Comparison of ENCODE assay signal across 1 cellular context in genomic region chr1:153343811-153344717, GRCh38.
TF ChIP-seq lines count a peak whose summit lies in the region.

No MANE protein-coding gene starts in this region.

TF ChIP-seq in GM23338, 12 proteins besides CTCF, POLR2A, EP300 and RAD21 (continued from another document):
- TF ChIP-seq NANOG (IDR thresholded peaks at IDR 0.05; ENCODE audit: borderline replicate concordance) = no peak
- TF ChIP-seq, protein P1, sequence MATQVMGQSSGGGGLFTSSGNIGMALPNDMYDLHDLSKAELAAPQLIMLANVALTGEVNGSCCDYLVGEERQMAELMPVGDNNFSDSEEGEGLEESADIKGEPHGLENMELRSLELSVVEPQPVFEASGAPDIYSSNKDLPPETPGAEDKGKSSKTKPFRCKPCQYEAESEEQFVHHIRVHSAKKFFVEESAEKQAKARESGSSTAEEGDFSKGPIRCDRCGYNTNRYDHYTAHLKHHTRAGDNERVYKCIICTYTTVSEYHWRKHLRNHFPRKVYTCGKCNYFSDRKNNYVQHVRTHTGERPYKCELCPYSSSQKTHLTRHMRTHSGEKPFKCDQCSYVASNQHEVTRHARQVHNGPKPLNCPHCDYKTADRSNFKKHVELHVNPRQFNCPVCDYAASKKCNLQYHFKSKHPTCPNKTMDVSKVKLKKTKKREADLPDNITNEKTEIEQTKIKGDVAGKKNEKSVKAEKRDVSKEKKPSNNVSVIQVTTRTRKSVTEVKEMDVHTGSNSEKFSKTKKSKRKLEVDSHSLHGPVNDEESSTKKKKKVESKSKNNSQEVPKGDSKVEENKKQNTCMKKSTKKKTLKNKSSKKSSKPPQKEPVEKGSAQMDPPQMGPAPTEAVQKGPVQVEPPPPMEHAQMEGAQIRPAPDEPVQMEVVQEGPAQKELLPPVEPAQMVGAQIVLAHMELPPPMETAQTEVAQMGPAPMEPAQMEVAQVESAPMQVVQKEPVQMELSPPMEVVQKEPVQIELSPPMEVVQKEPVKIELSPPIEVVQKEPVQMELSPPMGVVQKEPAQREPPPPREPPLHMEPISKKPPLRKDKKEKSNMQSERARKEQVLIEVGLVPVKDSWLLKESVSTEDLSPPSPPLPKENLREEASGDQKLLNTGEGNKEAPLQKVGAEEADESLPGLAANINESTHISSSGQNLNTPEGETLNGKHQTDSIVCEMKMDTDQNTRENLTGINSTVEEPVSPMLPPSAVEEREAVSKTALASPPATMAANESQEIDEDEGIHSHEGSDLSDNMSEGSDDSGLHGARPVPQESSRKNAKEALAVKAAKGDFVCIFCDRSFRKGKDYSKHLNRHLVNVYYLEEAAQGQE (IDR thresholded peaks at IDR 0.05; ENCODE audit: unreplicated experiment) = no peak
- no peak for TF ChIP-seq ZNF114 (CRISPR knock-in tag; IDR thresholded peaks at IDR 0.05)
- TF ChIP-seq, protein P2, sequence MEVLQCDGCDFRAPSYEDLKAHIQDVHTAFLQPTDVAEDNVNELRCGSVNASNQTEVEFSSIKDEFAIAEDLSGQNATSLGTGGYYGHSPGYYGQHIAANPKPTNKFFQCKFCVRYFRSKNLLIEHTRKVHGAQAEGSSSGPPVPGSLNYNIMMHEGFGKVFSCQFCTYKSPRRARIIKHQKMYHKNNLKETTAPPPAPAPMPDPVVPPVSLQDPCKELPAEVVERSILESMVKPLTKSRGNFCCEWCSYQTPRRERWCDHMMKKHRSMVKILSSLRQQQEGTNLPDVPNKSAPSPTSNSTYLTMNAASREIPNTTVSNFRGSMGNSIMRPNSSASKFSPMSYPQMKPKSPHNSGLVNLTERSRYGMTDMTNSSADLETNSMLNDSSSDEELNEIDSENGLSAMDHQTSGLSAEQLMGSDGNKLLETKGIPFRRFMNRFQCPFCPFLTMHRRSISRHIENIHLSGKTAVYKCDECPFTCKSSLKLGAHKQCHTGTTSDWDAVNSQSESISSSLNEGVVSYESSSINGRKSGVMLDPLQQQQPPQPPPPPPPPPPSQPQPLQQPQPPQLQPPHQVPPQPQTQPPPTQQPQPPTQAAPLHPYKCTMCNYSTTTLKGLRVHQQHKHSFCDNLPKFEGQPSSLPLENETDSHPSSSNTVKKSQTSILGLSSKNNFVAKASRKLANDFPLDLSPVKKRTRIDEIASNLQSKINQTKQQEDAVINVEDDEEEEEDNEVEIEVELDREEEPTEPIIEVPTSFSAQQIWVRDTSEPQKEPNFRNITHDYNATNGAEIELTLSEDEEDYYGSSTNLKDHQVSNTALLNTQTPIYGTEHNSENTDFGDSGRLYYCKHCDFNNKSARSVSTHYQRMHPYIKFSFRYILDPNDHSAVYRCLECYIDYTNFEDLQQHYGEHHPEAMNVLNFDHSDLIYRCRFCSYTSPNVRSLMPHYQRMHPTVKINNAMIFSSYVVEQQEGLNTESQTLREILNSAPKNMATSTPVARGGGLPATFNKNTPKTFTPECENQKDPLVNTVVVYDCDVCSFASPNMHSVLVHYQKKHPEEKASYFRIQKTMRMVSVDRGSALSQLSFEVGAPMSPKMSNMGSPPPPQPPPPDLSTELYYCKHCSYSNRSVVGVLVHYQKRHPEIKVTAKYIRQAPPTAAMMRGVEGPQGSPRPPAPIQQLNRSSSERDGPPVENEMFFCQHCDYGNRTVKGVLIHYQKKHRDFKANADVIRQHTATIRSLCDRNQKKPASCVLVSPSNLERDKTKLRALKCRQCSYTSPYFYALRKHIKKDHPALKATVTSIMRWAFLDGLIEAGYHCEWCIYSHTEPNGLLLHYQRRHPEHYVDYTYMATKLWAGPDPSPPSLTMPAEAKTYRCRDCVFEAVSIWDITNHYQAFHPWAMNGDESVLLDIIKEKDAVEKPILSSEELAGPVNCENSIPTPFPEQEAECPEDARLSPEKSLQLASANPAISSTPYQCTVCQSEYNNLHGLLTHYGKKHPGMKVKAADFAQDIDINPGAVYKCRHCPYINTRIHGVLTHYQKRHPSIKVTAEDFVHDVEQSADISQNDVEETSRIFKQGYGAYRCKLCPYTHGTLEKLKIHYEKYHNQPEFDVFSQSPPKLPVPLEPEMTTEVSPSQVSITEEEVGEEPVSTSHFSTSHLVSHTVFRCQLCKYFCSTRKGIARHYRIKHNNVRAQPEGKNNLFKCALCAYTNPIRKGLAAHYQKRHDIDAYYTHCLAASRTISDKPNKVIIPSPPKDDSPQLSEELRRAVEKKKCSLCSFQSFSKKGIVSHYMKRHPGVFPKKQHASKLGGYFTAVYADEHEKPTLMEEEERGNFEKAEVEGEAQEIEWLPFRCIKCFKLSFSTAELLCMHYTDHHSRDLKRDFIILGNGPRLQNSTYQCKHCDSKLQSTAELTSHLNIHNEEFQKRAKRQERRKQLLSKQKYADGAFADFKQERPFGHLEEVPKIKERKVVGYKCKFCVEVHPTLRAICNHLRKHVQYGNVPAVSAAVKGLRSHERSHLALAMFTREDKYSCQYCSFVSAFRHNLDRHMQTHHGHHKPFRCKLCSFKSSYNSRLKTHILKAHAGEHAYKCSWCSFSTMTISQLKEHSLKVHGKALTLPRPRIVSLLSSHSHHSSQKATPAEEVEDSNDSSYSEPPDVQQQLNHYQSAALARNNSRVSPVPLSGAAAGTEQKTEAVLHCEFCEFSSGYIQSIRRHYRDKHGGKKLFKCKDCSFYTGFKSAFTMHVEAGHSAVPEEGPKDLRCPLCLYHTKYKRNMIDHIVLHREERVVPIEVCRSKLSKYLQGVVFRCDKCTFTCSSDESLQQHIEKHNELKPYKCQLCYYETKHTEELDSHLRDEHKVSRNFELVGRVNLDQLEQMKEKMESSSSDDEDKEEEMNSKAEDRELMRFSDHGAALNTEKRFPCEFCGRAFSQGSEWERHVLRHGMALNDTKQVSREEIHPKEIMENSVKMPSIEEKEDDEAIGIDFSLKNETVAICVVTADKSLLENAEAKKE (CRISPR knock-in tag; IDR thresholded peaks at IDR 0.05) = no peak
- no peak for TF ChIP-seq STAT1 (IDR thresholded peaks at IDR 0.05; ENCODE audit: unreplicated experiment)
TF ChIP-seq in GM23338: peak in this region for 0.
